11 cellular contexts compared by ENCODE assay signal in genomic region chr2:675051-675450, GRCh38. TPM values are rescaled to one million over a fixed set of nuclear protein-coding genes. Genes with fewer than 3 reads are reported as not detected.
DNase-seq lines count a peak whose midpoint lies in the region; ATAC-seq and TF ChIP-seq lines count a peak whose summit lies in the region.
"Had no signal": no experiment of that assay in that cellular context is flagged by ENCODE, and none has a peak within 500 bp of the region (broad histone marks: within the 10 kb centered on the region; RNA-seq: fewer than 3 reads in every experiment).

No MANE protein-coding gene starts in this region.

- H3K4me3 Mint-ChIP-seq in Calu3 (ENCODE audit: low read depth, unreplicated experiment) (no peak overlapping the region), IgD-negative memory B cell (peak overlapping the region in 3 of 4 donors; percentile 27 to 89 (median 70)), nephron (peak overlapping the region; percentile 86 to 96 (median 95))
- H3K4me3 Mint-ChIP-seq in activated T-helper 2 cell treated with anti-CD3 and anti-CD28 coated beads, Interferon-gamma antibody, Interleukin-2, Interleukin-4, amounts not matched to agents 10 μg/mL and 5 μg/mL and 100 μg/mL, durations not matched to agents 14 hours and 24 hours and 36 hours (ENCODE audit: low read depth): peak overlapping the region; percentile 88

- H3K4me1 Mint-ChIP-seq in Calu3 (ENCODE audit: low read depth, unreplicated experiment): peaks cover 20% of the 10 kb centered on the region
- H3K4me1 Mint-ChIP-seq in IgD-negative memory B cell: peaks cover 22 to 44% (median 32%) of the 10 kb centered on the region in 3 donors
- H3K4me1 Mint-ChIP-seq in activated T-helper 2 cell treated with anti-CD3 and anti-CD28 coated beads, Interferon-gamma antibody, Interleukin-2, Interleukin-4, amounts not matched to agents 10 μg/mL and 5 μg/mL and 100 μg/mL, durations not matched to agents 14 hours and 24 hours and 36 hours (ENCODE audit: low read depth): peaks cover 34% of the 10 kb centered on the region
- H3K4me1 Mint-ChIP-seq in nephron: peaks cover 47% of the 10 kb centered on the region

- intact Hi-C loops in Calu3 (cut with micrococcal nuclease; ENCODE audit: unreplicated experiment) (no loop called here), right cardiac atrium (cut with DNase I) (no loop called here)
- intact Hi-C loops in activated T-helper 2 cell treated with anti-CD3 and anti-CD28 coated beads, Interferon-gamma antibody, Interleukin-2, Interleukin-4, amounts not matched to agents 10 μg/mL and 5 μg/mL and 100 μg/mL, durations not matched to agents 14 hours and 24 hours and 36 hours (cut with micrococcal nuclease): no loop called here

- TF ChIP-seq CTCF in Calu3 (IDR thresholded peaks at IDR 0.05; ENCODE audit: unreplicated experiment) (no peak), nephron (IDR thresholded peaks at IDR 0.05; ENCODE audit: unreplicated experiment in 3 of 3) (no peak)

- no peak overlapping the region for H3K27ac ChIP-seq in right cardiac atrium (ENCODE audit: low read length)
- H3K27ac ChIP-seq: tibial artery had no signal

- H3K27me3 ChIP-seq in right cardiac atrium (ENCODE audit: control insufficient read depth, insufficient read depth): no peaks in the 10 kb centered on the region
- H3K27me3 ChIP-seq: tibial artery had no signal

- no peaks in the 10 kb centered on the region for H3K27me3 Mint-ChIP-seq in Calu3 (ENCODE audit: unreplicated experiment)
- no peaks in the 10 kb centered on the region for H3K27me3 Mint-ChIP-seq in IgD-negative memory B cell
- no peaks in the 10 kb centered on the region for H3K27me3 Mint-ChIP-seq in activated T-helper 2 cell treated with anti-CD3 and anti-CD28 coated beads, Interferon-gamma antibody, Interleukin-2, Interleukin-4, amounts not matched to agents 10 μg/mL and 5 μg/mL and 100 μg/mL, durations not matched to agents 14 hours and 24 hours and 36 hours (ENCODE audit: low read depth)
- H3K27me3 Mint-ChIP-seq in nephron (ENCODE audit: low read depth): no peaks in the 10 kb centered on the region

- ATAC-seq in right cardiac atrium: no peak
- ATAC-seq: K562 had no signal

- 90% methylated on average over 4 of the region's 4 CpGs for WGBS in right cardiac atrium

- H3K9me3 ChIP-seq in right cardiac atrium (ENCODE audit: control insufficient read depth, low read length): no peaks in the 10 kb centered on the region
- H3K9me3 ChIP-seq: tibial artery had no signal

- H3K4me3 ChIP-seq in right cardiac atrium (ENCODE audit: low read length): no peak overlapping the region
- H3K4me3 ChIP-seq: K562, tibial artery had no signal

- H3K36me3 Mint-ChIP-seq in Calu3 (ENCODE audit: insufficient read depth, unreplicated experiment) (peaks cover 36% of the 10 kb centered on the region), IgD-negative memory B cell (peaks cover 2% of the 10 kb centered on the region), nephron (ENCODE audit: low read depth) (peaks cover 15% of the 10 kb centered on the region)
- peaks cover 35% of the 10 kb centered on the region for H3K36me3 Mint-ChIP-seq in activated T-helper 2 cell treated with anti-CD3 and anti-CD28 coated beads, Interferon-gamma antibody, Interleukin-2, Interleukin-4, amounts not matched to agents 10 μg/mL and 5 μg/mL and 100 μg/mL, durations not matched to agents 14 hours and 24 hours and 36 hours (ENCODE audit: low read depth)

- H3K9me3 Mint-ChIP-seq in Calu3 (ENCODE audit: low read depth, unreplicated experiment) (no peaks in the 10 kb centered on the region), IgD-negative memory B cell (peaks cover 0 to 1% (median 0%) of the 10 kb centered on the region in 3 donors), nephron (no peaks in the 10 kb centered on the region)
- H3K9me3 Mint-ChIP-seq in activated T-helper 2 cell treated with anti-CD3 and anti-CD28 coated beads, Interferon-gamma antibody, Interleukin-2, Interleukin-4, amounts not matched to agents 10 μg/mL and 5 μg/mL and 100 μg/mL, durations not matched to agents 14 hours and 24 hours and 36 hours: no peaks in the 10 kb centered on the region
- H3K9me3 Mint-ChIP-seq: mesothelial cell of epicardium; T-helper 1 cell treated with Interleukin-12 subunit alpha and Interleukin-12 subunit beta and Interleukin-4 antibody, amounts not matched to agents 30 μg/mL and 1 μg/mL, for 36 hours had no signal

- H3K4me1 ChIP-seq in right cardiac atrium (ENCODE audit: control insufficient read depth, insufficient read depth, low read length): no peaks in the 10 kb centered on the region

- H3K27ac Mint-ChIP-seq in Calu3 (ENCODE audit: unreplicated experiment) (no peak overlapping the region), IgD-negative memory B cell (peak overlapping the region; percentile 25 to 92 (median 88)), nephron (peak overlapping the region; percentile 1 to 4 (median 1))
- peak overlapping the region; percentile 58 for H3K27ac Mint-ChIP-seq in activated T-helper 2 cell treated with anti-CD3 and anti-CD28 coated beads, Interferon-gamma antibody, Interleukin-2, Interleukin-4, amounts not matched to agents 10 μg/mL and 5 μg/mL and 100 μg/mL, durations not matched to agents 14 hours and 24 hours and 36 hours
- H3K27ac Mint-ChIP-seq: T-helper 1 cell treated with Interleukin-12 subunit alpha and Interleukin-12 subunit beta and Interleukin-4 antibody, amounts not matched to agents 30 μg/mL and 1 μg/mL, for 36 hours had no signal

- CTCF ChIA-PET in Calu3 (lab: Charles Lee): no interaction called here

- TSS peak; percentile 42 for BruUV-seq in Calu3 (replicated peaks; lab: Mats Ljungman, UMichigan)

- DNase-seq in Calu3 (no peak), right cardiac atrium (no peak), NCI-H2107 treated with DMSO at 0.1 percent for 48 hours (lab: John Stamatoyannopoulos, UW; ENCODE audit: unreplicated experiment) (no peak), AG08396 (ENCODE audit: low spot score) (no peak)
- no peak for DNase-seq in activated T-helper 2 cell treated with anti-CD3 and anti-CD28 coated beads, Interferon-gamma antibody, Interleukin-2, Interleukin-4, amounts not matched to agents 10 μg/mL and 5 μg/mL and 100 μg/mL, durations not matched to agents 14 hours and 24 hours and 36 hours (ENCODE audit: low spot score)
- DNase-seq: tibial artery had no signal

RNA-seq across cellular contexts. Expression of gene TMEM18, which starts 2.2 kb away (rescaled TPM):
- total RNA-seq in Calu3 (2022) (18.9 and 19.0 TPM in 2 replicates), right cardiac atrium (10 to 100 TPM; 11.4 to 16.4 (median 15.0) TPM)
- polyA plus RNA-seq in IgD-negative memory B cell (27.2 TPM), right cardiac atrium (10.6 TPM)
- total RNA-seq in activated T-helper 2 cell treated with anti-CD3 and anti-CD28 coated beads, Interferon-gamma antibody, Interleukin-2, Interleukin-4, amounts not matched to agents 10 μg/mL and 5 μg/mL and 100 μg/mL, durations not matched to agents 14 hours and 24 hours and 36 hours: 24.1 and 26.3 TPM in 2 replicates
